ENCODE assay signal across 1 cellular context in the genomic region with DNA sequence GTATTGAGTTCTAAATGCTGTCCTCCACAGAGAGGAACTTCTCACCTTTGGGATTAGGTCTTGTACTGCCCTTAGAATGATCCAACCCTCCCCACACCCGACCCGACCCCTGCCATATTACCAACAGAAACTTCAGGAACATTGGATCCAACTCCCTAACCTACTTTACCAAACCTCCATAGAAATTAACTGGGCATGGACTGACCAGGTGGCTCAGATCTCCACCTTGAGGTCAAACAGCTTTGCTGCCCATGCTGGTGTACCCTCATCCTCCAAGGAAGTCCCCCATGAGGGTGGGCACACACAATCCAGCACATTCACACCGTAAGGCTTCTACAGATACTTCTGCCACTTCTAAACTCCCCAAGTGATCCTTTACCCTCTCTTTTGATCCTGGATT.
TF ChIP-seq lines count a peak whose summit lies in the region.

No MANE protein-coding gene starts in this region.

TF ChIP-seq in HCT116, 20 proteins besides CTCF, POLR2A, EP300 and RAD21:
- no peak for TF ChIP-seq SIN3A (IDR thresholded peaks at IDR 0.05; ENCODE audit: low read depth)
- TF ChIP-seq, protein P1, sequence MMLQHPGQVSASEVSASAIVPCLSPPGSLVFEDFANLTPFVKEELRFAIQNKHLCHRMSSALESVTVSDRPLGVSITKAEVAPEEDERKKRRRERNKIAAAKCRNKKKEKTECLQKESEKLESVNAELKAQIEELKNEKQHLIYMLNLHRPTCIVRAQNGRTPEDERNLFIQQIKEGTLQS (IDR thresholded peaks at IDR 0.05): no peak
- TF ChIP-seq, protein P2, sequence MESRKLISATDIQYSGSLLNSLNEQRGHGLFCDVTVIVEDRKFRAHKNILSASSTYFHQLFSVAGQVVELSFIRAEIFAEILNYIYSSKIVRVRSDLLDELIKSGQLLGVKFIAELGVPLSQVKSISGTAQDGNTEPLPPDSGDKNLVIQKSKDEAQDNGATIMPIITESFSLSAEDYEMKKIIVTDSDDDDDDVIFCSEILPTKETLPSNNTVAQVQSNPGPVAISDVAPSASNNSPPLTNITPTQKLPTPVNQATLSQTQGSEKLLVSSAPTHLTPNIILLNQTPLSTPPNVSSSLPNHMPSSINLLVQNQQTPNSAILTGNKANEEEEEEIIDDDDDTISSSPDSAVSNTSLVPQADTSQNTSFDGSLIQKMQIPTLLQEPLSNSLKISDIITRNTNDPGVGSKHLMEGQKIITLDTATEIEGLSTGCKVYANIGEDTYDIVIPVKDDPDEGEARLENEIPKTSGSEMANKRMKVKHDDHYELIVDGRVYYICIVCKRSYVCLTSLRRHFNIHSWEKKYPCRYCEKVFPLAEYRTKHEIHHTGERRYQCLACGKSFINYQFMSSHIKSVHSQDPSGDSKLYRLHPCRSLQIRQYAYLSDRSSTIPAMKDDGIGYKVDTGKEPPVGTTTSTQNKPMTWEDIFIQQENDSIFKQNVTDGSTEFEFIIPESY (IDR thresholded peaks at IDR 0.05; ENCODE audit: extremely low read depth, insufficient replicate concordance, low read length): no peak
